Comparison of ENCODE assay signal across 28 cellular contexts in genomic region chr3:43559961-43560360, GRCh38.
A peak's percentile ranks its signal among the peaks of the same experiment; 100 is the strongest.
DNase-seq lines count a peak whose midpoint lies in the region; FAIRE-seq and TF ChIP-seq lines count a peak whose summit lies in the region.
"Had no signal": no experiment of that assay in that cellular context is flagged by ENCODE, and none has a peak within 500 bp of the region (broad histone marks: within the 10 kb centered on the region; RNA-seq: fewer than 3 reads in every experiment).

No MANE protein-coding gene starts in this region.

- no peaks in the 10 kb centered on the region for H3K4me1 Mint-ChIP-seq in HFFc6 (ENCODE audit: low read depth)
- H3K4me1 Mint-ChIP-seq: activated T-helper 17 cell treated with anti-CD3 and anti-CD28 coated beads, Interleukin-2, amount 50 U/mL, for 72 hours; memory B cell; naive B cell; stimulated activated naive B cell treated with anti-CD40 and anti-IgM and Interleukin-4, amounts not matched to agents 10 μg/mL and 1 μg/mL and 100 μg/mL, for 72 hours had no signal

- FAIRE-seq in bronchial epithelial cell (lab: Jason Lieb, UNC), result peak; percentile 32
- FAIRE-seq: endothelial cell of umbilical vein had no signal

- peaks cover 3% of the 10 kb centered on the region for H3K36me3 ChIP-seq in bronchial epithelial cell (ENCODE audit: control insufficient read depth, insufficient read depth, low read length)

- no peaks in the 10 kb centered on the region for H3K27me3 ChIP-seq in bronchial epithelial cell (ENCODE audit: control insufficient read depth, insufficient read depth, low read length)
- H3K27me3 ChIP-seq: suprapubic skin had no signal

- H3K4me3 Mint-ChIP-seq in HFFc6, result no peak overlapping the region
- H3K4me3 Mint-ChIP-seq: activated T-helper 17 cell treated with anti-CD3 and anti-CD28 coated beads, Interleukin-2, amount 50 U/mL, for 72 hours; memory B cell; naive B cell; stimulated activated naive B cell treated with anti-CD40 and anti-IgM and Interleukin-4, amounts not matched to agents 10 μg/mL and 1 μg/mL and 100 μg/mL, for 72 hours had no signal

- H3K9me3 Mint-ChIP-seq in HFFc6, result no peaks in the 10 kb centered on the region
- H3K9me3 Mint-ChIP-seq: activated naive CD4-positive, alpha-beta T cell treated with anti-CD3 and anti-CD28 coated beads, Interleukin-2, amount 50 U/mL, for 72 hours; activated T-helper 17 cell treated with anti-CD3 and anti-CD28 coated beads, Interleukin-2, amount 50 U/mL, for 72 hours; memory B cell; naive B cell; stimulated activated naive B cell treated with anti-CD40 and anti-IgM and Interleukin-4, amounts not matched to agents 10 μg/mL and 1 μg/mL and 100 μg/mL, for 72 hours had no signal

- no peaks in the 10 kb centered on the region; the same call in 1 of the 2 replicates for H3K27me3 Mint-ChIP-seq in HFFc6 (ENCODE audit: insufficient read depth)
- H3K27me3 Mint-ChIP-seq: activated T-helper 17 cell treated with anti-CD3 and anti-CD28 coated beads, Interleukin-2, amount 50 U/mL, for 72 hours; memory B cell; naive B cell; stimulated activated naive B cell treated with anti-CD40 and anti-IgM and Interleukin-4, amounts not matched to agents 10 μg/mL and 1 μg/mL and 100 μg/mL, for 72 hours had no signal

- DNase-seq in AG09309 (ENCODE audit: low read depth) (no peak), HFFc6 (no peak), bronchial epithelial cell (ENCODE audit: low read depth) (no peak), left kidney (ENCODE audit: low read depth, low spot score) (peak; percentile 8), AML-193 (lab: John Stamatoyannopoulos, UW) (no peak), NCI-H774 (lab: John Stamatoyannopoulos, UW) (no peak)
- no peak for DNase-seq in activated CD4-positive, alpha-beta T cell treated with anti-CD3 and anti-CD28 coated beads for 1 hour
- DNase-seq: activated CD4-positive, alpha-beta T cell treated with anti-CD3 and anti-CD28 coated beads, Interleukin-2, amount 50 U/mL, for 4 hours; aorta; C1 segment of cervical spinal cord; Calu3; central memory CD4-positive, alpha-beta T cell; head of caudate nucleus; KG1; naive B cell; NCI-H1694; NCI-H2227 treated with DMSO at 0.1 percent for 48 hours; NCI-H748 treated with DMSO at 0.1 percent for 48 hours; OCI-M1; retina; stimulated activated CD4-positive, alpha-beta T cell treated with anti-CD3 and anti-CD28 coated beads, Interleukin-12 subunit alpha, Interleukin-12 subunit beta, amount 100 ng/mL, for 4 hours; stimulated activated CD4-positive, alpha-beta T cell treated with anti-CD3 and anti-CD28 coated beads, Interleukin-4, amount 100 ng/mL, for 24 hours; stimulated activated naive B cell treated with anti-CD40 and anti-IgM and Interleukin-4, amounts not matched to agents 10 μg/mL and 1 μg/mL and 100 μg/mL, for 72 hours had no signal

- H3K27ac Mint-ChIP-seq in HFFc6, result peak overlapping the region; percentile 21; the same call in 1 of the 2 replicates
- H3K27ac Mint-ChIP-seq: activated naive CD4-positive, alpha-beta T cell treated with anti-CD3 and anti-CD28 coated beads, Interleukin-2, amount 50 U/mL, for 72 hours; activated T-helper 17 cell treated with anti-CD3 and anti-CD28 coated beads, Interleukin-2, amount 50 U/mL, for 72 hours; memory B cell; stimulated activated naive B cell treated with anti-CD40 and anti-IgM and Interleukin-4, amounts not matched to agents 10 μg/mL and 1 μg/mL and 100 μg/mL, for 72 hours had no signal

- H3K36me3 Mint-ChIP-seq in HFFc6 (ENCODE audit: low read depth), result peaks cover 6% of the 10 kb centered on the region; the same call in 1 of the 2 replicates
- H3K36me3 Mint-ChIP-seq: activated naive CD4-positive, alpha-beta T cell treated with anti-CD3 and anti-CD28 coated beads, Interleukin-2, amount 50 U/mL, for 72 hours had no signal

- TF ChIP-seq CTCF in AG09309 (IDR thresholded peaks at IDR 0.05; ENCODE audit: control insufficient read depth, insufficient read depth, low read depth, low read length, missing control alignments) (peak; percentile 8), HFFc6 (IDR thresholded peaks at IDR 0.05) (peak; percentile 9; the same call in 1 of the 2 replicates), bronchial epithelial cell (IDR thresholded peaks at IDR 0.05; ENCODE audit: insufficient read depth, low read length, severe bottlenecking) (no peak)

- H3K4me3 ChIP-seq in AG09309 (ENCODE audit: control insufficient read depth, low read depth, low read length), result no peak overlapping the region
- no peak overlapping the region for H3K4me3 ChIP-seq in bronchial epithelial cell (ENCODE audit: low read depth, low read length)
- H3K4me3 ChIP-seq: suprapubic skin had no signal
